Comparison of ENCODE assay signal across 12 cellular contexts in genomic region chr18:3461704-3462103, GRCh38.
"Had no signal": no experiment of that assay in that cellular context is flagged by ENCODE, and none has a peak within 500 bp of the region (broad histone marks: within the 10 kb centered on the region; RNA-seq: fewer than 3 reads in every experiment).

No MANE protein-coding gene starts in this region.

- H3K36me3 ChIP-seq: neutrophil had no signal

- H3K27ac Mint-ChIP-seq: activated CD4-positive, alpha-beta memory T cell treated with anti-CD3 and anti-CD28 coated beads, Interleukin-2, amount 10 ng/mL, durations not matched to agents 7 days and 5 days had no signal

- H2AFZ ChIP-seq: hepatocyte had no signal

- ATAC-seq: right lobe of liver; stimulated activated naive CD8-positive, alpha-beta T cell treated with anti-CD3 and anti-CD28 coated beads, Interleukin-15, Interleukin-2, amounts not matched to agents 100 U/mL and 50 U/mL, for 24 hours had no signal

- H3K4me3 Mint-ChIP-seq: activated CD4-positive, alpha-beta memory T cell treated with anti-CD3 and anti-CD28 coated beads, Interleukin-2, amount 10 ng/mL, durations not matched to agents 7 days and 5 days had no signal

- DNase-seq: activated CD4-positive, alpha-beta memory T cell treated with anti-CD3 and anti-CD28 coated beads, Interleukin-2, amount 10 ng/mL, durations not matched to agents 7 days and 5 days; activated CD4-positive, alpha-beta T cell treated with anti-CD3 and anti-CD28 coated beads for 1 hour; activated T-cell treated with anti-CD3 and anti-CD28 coated beads, Interleukin-2, amount 50 U/mL, for 48 hours; aorta; kidney glomerular epithelial cell; posterior cingulate gyrus; right lobe of liver; spleen; stimulated activated CD4-positive, alpha-beta T cell treated with anti-CD3 and anti-CD28 coated beads, Interleukin-2, amount 100 ng/mL, for 24 hours; stimulated activated naive CD8-positive, alpha-beta T cell treated with anti-CD3 and anti-CD28 coated beads, Interleukin-15, Interleukin-2, amounts not matched to agents 100 U/mL and 50 U/mL, for 24 hours had no signal

- H3K4me2 ChIP-seq: hepatocyte had no signal

- H3K27ac ChIP-seq: hepatocyte, neutrophil, right lobe of liver, spleen had no signal

- H3K9me3 ChIP-seq: neutrophil, right lobe of liver had no signal

- H3K4me3 ChIP-seq: hepatocyte, right lobe of liver, spleen had no signal

- H3K27me3 Mint-ChIP-seq: activated CD4-positive, alpha-beta memory T cell treated with anti-CD3 and anti-CD28 coated beads, Interleukin-2, amount 10 ng/mL, durations not matched to agents 7 days and 5 days had no signal

- H3K27me3 ChIP-seq: hepatocyte, neutrophil, right lobe of liver, spleen had no signal
